ENCODE assay signal across 20 cellular contexts in genomic region chr9:116015855-116016254, GRCh38.
DNase-seq lines count a peak whose midpoint lies in the region; FAIRE-seq and TF ChIP-seq lines count a peak whose summit lies in the region.
"Had no signal": no experiment of that assay in that cellular context is flagged by ENCODE, and none has a peak within 500 bp of the region (broad histone marks: within the 10 kb centered on the region; RNA-seq: fewer than 3 reads in every experiment).

No MANE protein-coding gene starts in this region.

- DNase-seq in NCI-H226 (peak; percentile 33), fibroblast of the aortic adventitia (ENCODE audit: low read depth) (peak; percentile 48), keratinocyte (ENCODE audit: low read depth, low spot score) (no peak), anterior cingulate cortex (lab: John Stamatoyannopoulos, UW) (no peak), LoVo (ENCODE audit: low spot score) (no peak)
- DNase-seq: AML-193; Caco-2; Calu3; CD4-positive, alpha-beta T cell; CD8-positive, alpha-beta T cell; DMS79 treated with DMSO at 0.1 percent for 48 hours; GF-D8 had no signal

- no peaks in the 10 kb centered on the region for H4K20me1 ChIP-seq in keratinocyte (ENCODE audit: control insufficient read depth, extremely low read depth, insufficient read depth, low read length)
- H4K20me1 ChIP-seq: BLaER1 treated with 17β-estradiol and CSF1 and Interleukin-3, amounts not matched to agents 10 nM and 100 nM had no signal

- H3K9ac ChIP-seq in keratinocyte (ENCODE audit: control insufficient read depth, extremely low read depth, insufficient read depth, low read length) = no peak overlapping the region
- H3K9ac ChIP-seq: BLaER1 treated with 17β-estradiol and CSF1 and Interleukin-3, amounts not matched to agents 10 nM and 100 nM had no signal

- no peak for TF ChIP-seq CTCF in fibroblast of the aortic adventitia (IDR thresholded peaks at IDR 0.05; ENCODE audit: insufficient read depth, low read length)
- no peak for TF ChIP-seq CTCF in keratinocyte (optimal IDR thresholded peaks at IDR 0.05 in 1 of 3, IDR thresholded peaks at IDR 0.05 in 1 of 3, conservative IDR thresholded peaks at IDR 0.05 in 1 of 3; ENCODE audit: extremely low read depth in 1 of 3, insufficient read depth in 2 of 3, low read length in 3 of 3)

- H3K4me1 ChIP-seq in keratinocyte (ENCODE audit: control insufficient read depth, extremely low read depth, insufficient read depth, low read length) = no peaks in the 10 kb centered on the region
- H3K4me1 ChIP-seq: Caco-2 had no signal

- H3K27me3 ChIP-seq in keratinocyte (ENCODE audit: control insufficient read depth, extremely low read depth, insufficient read depth, low read length) = no peaks in the 10 kb centered on the region
- H3K27me3 ChIP-seq: BLaER1 treated with 17β-estradiol and CSF1 and Interleukin-3, amounts not matched to agents 10 nM and 100 nM had no signal

- no peak overlapping the region for H3K4me3 ChIP-seq in fibroblast of the aortic adventitia (ENCODE audit: low read depth, low read length)
- no peak overlapping the region for H3K4me3 ChIP-seq in keratinocyte (ENCODE audit: control insufficient read depth in 2 of 3, extremely low read depth in 1 of 3, insufficient read depth in 2 of 3, low read depth in 1 of 3, low read length in 3 of 3)
- H3K4me3 ChIP-seq: A549; BLaER1 treated with 17β-estradiol and CSF1 and Interleukin-3, amounts not matched to agents 10 nM and 100 nM had no signal

- no peaks in the 10 kb centered on the region for H3K36me3 ChIP-seq in keratinocyte (ENCODE audit: control insufficient read depth in 2 of 2, extremely low read depth in 1 of 2, insufficient read depth in 2 of 2, low read length in 2 of 2)
- H3K36me3 ChIP-seq: BLaER1 treated with 17β-estradiol and CSF1 and Interleukin-3, amounts not matched to agents 10 nM and 100 nM had no signal

- no peaks in the 10 kb centered on the region for H3K9me1 ChIP-seq in keratinocyte (ENCODE audit: control insufficient read depth, extremely low read depth, insufficient read depth, low read length)

- H3K4me2 ChIP-seq in keratinocyte (ENCODE audit: control insufficient read depth, extremely low read depth, insufficient read depth, low read depth, low read length) = no peak overlapping the region
- H3K4me2 ChIP-seq: A549 had no signal

- no peaks in the 10 kb centered on the region for H3K9me3 ChIP-seq in keratinocyte (ENCODE audit: control insufficient read depth, low read depth, low read length)
- H3K9me3 ChIP-seq: A549; BLaER1 treated with 17β-estradiol and CSF1 and Interleukin-3, amounts not matched to agents 10 nM and 100 nM; Caco-2 had no signal

- H2AFZ ChIP-seq in keratinocyte (ENCODE audit: control insufficient read depth, low read length) = no peak overlapping the region

- dilution Hi-C loops in keratinocyte (cut with MboI; ENCODE audit: extremely low pct_ligation_motif_present, low sequenced_read_pairs) = no loop called here

- peak; percentile 39 for FAIRE-seq in keratinocyte (lab: Jason Lieb, UNC)
- FAIRE-seq: A549, D721Med, G401.6, GM12891, GM19239 had no signal

- no peak overlapping the region for H3K27ac ChIP-seq in keratinocyte (ENCODE audit: control insufficient read depth, insufficient read depth, low read length)
- H3K27ac ChIP-seq: 22Rv1; A549; BLaER1 treated with 17β-estradiol and CSF1 and Interleukin-3, amounts not matched to agents 10 nM and 100 nM; C4-2B had no signal

- H3K79me2 ChIP-seq in keratinocyte (ENCODE audit: control insufficient read depth, insufficient read depth, low read length) = no peaks in the 10 kb centered on the region

Comparison
In these comparisons a context has a peak if more than half of its experiments do, and no peak if none do; other contexts are left out.
1. DNase-seq: peak in NCI-H226 (single experiment) and fibroblast of the aortic adventitia (single experiment); none in keratinocyte (single experiment), anterior cingulate cortex (0 of 58) and LoVo (single experiment).